Comparison of ENCODE assay signal across 8 cellular contexts in the genomic region with DNA sequence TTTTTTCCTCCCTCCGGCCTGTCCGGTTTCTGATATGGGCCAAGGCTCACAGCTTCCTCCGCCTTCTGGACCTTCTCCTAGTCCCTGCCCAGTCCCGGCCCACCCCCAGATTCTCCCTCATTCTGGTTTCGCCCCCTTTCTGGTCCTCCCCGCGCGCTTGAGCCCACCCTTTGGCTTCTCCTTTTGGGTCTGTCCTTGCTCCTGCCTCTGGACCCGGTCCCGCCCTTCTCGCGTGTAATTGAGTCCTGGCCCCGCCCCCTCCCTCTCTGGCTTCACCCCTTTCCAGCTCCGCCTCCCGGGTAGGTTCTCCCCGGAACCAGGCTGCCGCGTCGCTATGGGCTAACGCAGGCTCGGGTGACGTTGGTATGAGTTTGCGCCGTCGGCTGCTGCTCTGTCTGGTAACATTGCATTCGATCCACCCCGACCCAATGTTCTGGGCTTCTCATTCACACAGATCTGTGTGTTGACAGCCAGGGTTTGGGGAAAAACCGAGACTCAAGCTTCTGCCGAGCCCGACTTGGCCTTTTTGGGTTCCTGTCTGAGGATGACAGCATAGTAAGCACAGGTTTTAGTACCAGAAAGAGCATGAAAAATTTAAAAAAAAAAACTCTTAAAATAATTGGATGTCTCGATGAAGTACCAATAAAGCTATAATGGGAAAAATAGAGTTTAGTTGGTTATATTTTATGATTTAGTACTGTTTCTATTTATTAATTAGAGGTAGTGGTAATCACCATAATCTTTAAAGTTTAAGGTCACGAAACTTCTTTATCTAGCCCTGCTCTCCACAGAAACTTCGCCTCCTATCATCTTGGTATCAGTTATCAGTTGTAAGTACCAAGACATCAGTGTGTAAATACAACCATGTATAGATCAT. TPM values are rescaled to one million over a fixed set of nuclear protein-coding genes. Genes with fewer than 3 reads are reported as not detected.
DNase-seq lines count a peak whose midpoint lies in the region; FAIRE-seq and TF ChIP-seq lines count a peak whose summit lies in the region.

No MANE protein-coding gene starts in this region.

- peaks cover 3% of the 10 kb centered on the region for H3K9me3 Mint-ChIP-seq in neural crest cell

- H3K4me1 Mint-ChIP-seq in neural crest cell = peaks cover 41% of the 10 kb centered on the region

- no peaks in the 10 kb centered on the region for H3K9me3 ChIP-seq in stomach smooth muscle (ENCODE audit: control insufficient read depth in 2 of 2, low read length in 2 of 2)

- peak overlapping the region; percentile 90 to 96 for H3K9ac ChIP-seq in stomach smooth muscle (ENCODE audit: low read length in 2 of 2)

- peaks cover 3% of the 10 kb centered on the region for H3K36me3 Mint-ChIP-seq in neural crest cell (ENCODE audit: low read depth)

- no peaks in the 10 kb centered on the region for H3K36me3 ChIP-seq in stomach smooth muscle (ENCODE audit: control insufficient read depth in 2 of 2, insufficient read depth in 2 of 2, low read length in 2 of 2)

- H3K4me3 Mint-ChIP-seq in neural crest cell = peak overlapping the region; percentile 96

- H3K27ac ChIP-seq in stomach smooth muscle (ENCODE audit: low read length) = peak overlapping the region; percentile 96

- peak overlapping the region; percentile 67 to 79 for H3K4me3 ChIP-seq in stomach smooth muscle (ENCODE audit: low read length in 2 of 2)

- H3K27me3 Mint-ChIP-seq in neural crest cell (ENCODE audit: low read depth) = peaks cover 43% of the 10 kb centered on the region

- TF ChIP-seq POLR2A in H54 (IDR thresholded peaks at IDR 0.05; ENCODE audit: low read depth, low read length) (no peak), Raji (IDR thresholded peaks at IDR 0.05; ENCODE audit: insufficient read depth, low read depth, low read length) (peak; percentile 83)

- peaks cover 38% of the 10 kb centered on the region for H3K4me1 ChIP-seq in stomach smooth muscle (ENCODE audit: control insufficient read depth, insufficient read depth, low read length)

- no peak for FAIRE-seq in H54 (lab: Jason Lieb, UNC)

- no peak for TF ChIP-seq CTCF in neural crest cell (conservative IDR thresholded peaks at IDR 0.05)

- H3K27me3 ChIP-seq in stomach smooth muscle (ENCODE audit: control insufficient read depth in 1 of 2, insufficient read depth in 2 of 2, low read length in 2 of 2) = no peaks in the 10 kb centered on the region

- peak; percentile 83 for DNase-seq in DMS79 treated with DMSO at 0.1 percent for 48 hours (lab: John Stamatoyannopoulos, UW)
- DNase-seq in H54 (ENCODE audit: insufficient read length, low spot score) = peak; percentile 77
- DNase-seq in M059J (ENCODE audit: low read depth) = peak; percentile 95
- peak; percentile 99 for DNase-seq in activated effector memory CD4-positive, alpha-beta T cell treated with anti-CD3 and anti-CD28 coated beads, Interleukin-2, amount 50 U/mL, for 16 hours
- DNase-seq in fibroblast of the conjunctiva (ENCODE audit: low read depth) = peak; percentile 96
- DNase-seq in neural crest cell (ENCODE audit: low read depth, low spot score) = peak; percentile 87

- H3K27ac Mint-ChIP-seq in neural crest cell (ENCODE audit: unreplicated experiment) = peak overlapping the region; percentile 96

RNA-seq across cellular contexts. Expression of gene EEF2K, which starts 14.8 kb away (rescaled TPM):
- 10.4 and 19.1 TPM in 2 replicates for total RNA-seq in M059J (2014; rRNA removed; shearing (Covaris generic))
- 20.3 and 21.2 TPM in 2 replicates for total RNA-seq in neural crest cell

RNA-seq across cellular contexts. Expression of gene SDR42E2, which starts 29.0 kb away (rescaled TPM):
- not detected in 2 replicates for total RNA-seq in M059J (2014; rRNA removed; shearing (Covaris generic))
- total RNA-seq in neural crest cell = not detected in 2 replicates

Comparison
In these comparisons a context has a peak if more than half of its experiments do, and no peak if none do; other contexts are left out.
1. Peak in every context shown above with its lines: DNase-seq, H3K4me3 ChIP-seq and H3K27ac ChIP-seq.